1 cellular context compared by ENCODE assay signal in the genomic region with DNA sequence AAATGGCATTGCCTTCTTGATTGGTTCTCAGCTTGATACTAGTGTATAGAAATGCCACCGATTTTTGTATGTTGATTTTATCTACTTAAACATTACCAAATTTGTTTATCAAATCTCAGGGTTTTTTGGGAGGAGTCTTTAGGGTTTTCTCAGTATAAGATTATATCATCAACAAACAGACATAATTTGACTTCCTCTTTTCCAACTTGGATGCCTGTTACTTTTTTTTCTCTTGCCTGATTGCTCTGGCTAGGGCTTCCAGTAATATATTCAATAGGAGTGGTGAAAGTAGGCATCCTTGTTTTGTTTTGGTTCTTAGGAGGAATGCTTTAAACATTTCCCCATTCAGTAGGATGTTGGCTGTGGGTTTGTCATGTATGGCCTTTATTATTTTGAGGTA.
A peak's percentile ranks its signal among the peaks of the same experiment; 100 is the strongest.
TF ChIP-seq lines count a peak whose summit lies in the region.

No MANE protein-coding gene starts in this region.

TF ChIP-seq in K562, 482 proteins besides CTCF, POLR2A, EP300 and RAD21 (continued from another document):
- TF ChIP-seq, protein P1, sequence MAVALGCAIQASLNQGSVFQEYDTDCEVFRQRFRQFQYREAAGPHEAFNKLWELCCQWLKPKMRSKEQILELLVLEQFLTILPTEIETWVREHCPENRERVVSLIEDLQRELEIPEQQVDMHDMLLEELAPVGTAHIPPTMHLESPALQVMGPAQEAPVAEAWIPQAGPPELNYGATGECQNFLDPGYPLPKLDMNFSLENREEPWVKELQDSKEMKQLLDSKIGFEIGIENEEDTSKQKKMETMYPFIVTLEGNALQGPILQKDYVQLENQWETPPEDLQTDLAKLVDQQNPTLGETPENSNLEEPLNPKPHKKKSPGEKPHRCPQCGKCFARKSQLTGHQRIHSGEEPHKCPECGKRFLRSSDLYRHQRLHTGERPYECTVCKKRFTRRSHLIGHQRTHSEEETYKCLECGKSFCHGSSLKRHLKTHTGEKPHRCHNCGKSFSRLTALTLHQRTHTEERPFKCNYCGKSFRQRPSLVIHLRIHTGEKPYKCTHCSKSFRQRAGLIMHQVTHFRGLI (CRISPR knock-in tag; IDR thresholded peaks at IDR 0.05): no peak
- no peak for TF ChIP-seq CBX2 (IDR thresholded peaks at IDR 0.05; ENCODE audit: insufficient read depth, low read length, poor library complexity, severe bottlenecking)
- TF ChIP-seq TAL1 (IDR thresholded peaks at IDR 0.05): no peak
- no peak; the same call in 1 of the 2 replicates for TF ChIP-seq FOSL1 (tag; conservative IDR thresholded peaks at IDR 0.05)
- TF ChIP-seq ARID1B (IDR thresholded peaks at IDR 0.05): peak; percentile 57; the same call in 1 of the 2 replicates
- no peak for TF ChIP-seq LCOR (CRISPR knock-in tag; IDR thresholded peaks at IDR 0.05)
- TF ChIP-seq SMARCC2 (IDR thresholded peaks at IDR 0.05; ENCODE audit: low read depth): peak; percentile 55; the same call in 1 of the 2 replicates
- TF ChIP-seq ATF1 (CRISPR knock-in tag; IDR thresholded peaks at IDR 0.05): no peak
- no peak for TF ChIP-seq ATF1 (tag; IDR thresholded peaks at IDR 0.05)
- TF ChIP-seq ETV1 (tag; conservative IDR thresholded peaks at IDR 0.05; ENCODE audit: low read depth): no peak
- TF ChIP-seq LARP7 (IDR thresholded peaks at IDR 0.05): no peak
- TF ChIP-seq NCOA2 (IDR thresholded peaks at IDR 0.05; ENCODE audit: partially characterized antibody in 2 of 2): no peak
- peak; percentile 68; the same call in 1 of the 2 replicates for TF ChIP-seq ZNF384 (IDR thresholded peaks at IDR 0.05; ENCODE audit: low read depth, low read length)
- no peak for TF ChIP-seq ZNF121 (CRISPR knock-in tag; conservative IDR thresholded peaks at IDR 0.05)
- TF ChIP-seq TRIM28 (IDR thresholded peaks at IDR 0.05): no peak
- no peak for TF ChIP-seq ZNF764 (CRISPR knock-in tag; IDR thresholded peaks at IDR 0.05; ENCODE audit: low read depth)
- no peak for TF ChIP-seq ZNF717 (CRISPR knock-in tag; IDR thresholded peaks at IDR 0.05)
- no peak for TF ChIP-seq OTX1 (CRISPR knock-in tag; IDR thresholded peaks at IDR 0.05)
- TF ChIP-seq MCM7 (IDR thresholded peaks at IDR 0.05): no peak
- TF ChIP-seq TEAD4 (IDR thresholded peaks at IDR 0.05; ENCODE audit: low read length): peak; percentile 15; the same call in 1 of the 2 replicates
- no peak for TF ChIP-seq TEAD4 (CRISPR knock-in tag; IDR thresholded peaks at IDR 0.05; ENCODE audit: borderline replicate concordance)
- no peak for TF ChIP-seq SLC30A9 (CRISPR knock-in tag; IDR thresholded peaks at IDR 0.05)
- 0 out of 2 replicates have a peak, but pooled peaks have one; percentile 31 for TF ChIP-seq SMARCA4 (IDR thresholded peaks at IDR 0.05)
- no peak for TF ChIP-seq MED1 (CRISPR knock-in tag; IDR thresholded peaks at IDR 0.05; ENCODE audit: borderline replicate concordance)
- no peak for TF ChIP-seq NEUROD1 (IDR thresholded peaks at IDR 0.05; ENCODE audit: borderline replicate concordance, low read depth, low read length, partially characterized antibody)
- no peak for TF ChIP-seq CREM (IDR thresholded peaks at IDR 0.05; ENCODE audit: low read depth)
- TF ChIP-seq HMG20A (CRISPR knock-in tag; conservative IDR thresholded peaks at IDR 0.05): no peak
- TF ChIP-seq L3MBTL2 (IDR thresholded peaks at IDR 0.05): no peak
- no peak for TF ChIP-seq RHOXF2B (CRISPR knock-in tag; conservative IDR thresholded peaks at IDR 0.05)
- TF ChIP-seq, protein P2, sequence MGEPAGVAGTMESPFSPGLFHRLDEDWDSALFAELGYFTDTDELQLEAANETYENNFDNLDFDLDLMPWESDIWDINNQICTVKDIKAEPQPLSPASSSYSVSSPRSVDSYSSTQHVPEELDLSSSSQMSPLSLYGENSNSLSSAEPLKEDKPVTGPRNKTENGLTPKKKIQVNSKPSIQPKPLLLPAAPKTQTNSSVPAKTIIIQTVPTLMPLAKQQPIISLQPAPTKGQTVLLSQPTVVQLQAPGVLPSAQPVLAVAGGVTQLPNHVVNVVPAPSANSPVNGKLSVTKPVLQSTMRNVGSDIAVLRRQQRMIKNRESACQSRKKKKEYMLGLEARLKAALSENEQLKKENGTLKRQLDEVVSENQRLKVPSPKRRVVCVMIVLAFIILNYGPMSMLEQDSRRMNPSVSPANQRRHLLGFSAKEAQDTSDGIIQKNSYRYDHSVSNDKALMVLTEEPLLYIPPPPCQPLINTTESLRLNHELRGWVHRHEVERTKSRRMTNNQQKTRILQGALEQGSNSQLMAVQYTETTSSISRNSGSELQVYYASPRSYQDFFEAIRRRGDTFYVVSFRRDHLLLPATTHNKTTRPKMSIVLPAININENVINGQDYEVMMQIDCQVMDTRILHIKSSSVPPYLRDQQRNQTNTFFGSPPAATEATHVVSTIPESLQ (CRISPR knock-in tag; IDR thresholded peaks at IDR 0.05): no peak
- TF ChIP-seq ZFP36 (IDR thresholded peaks at IDR 0.05; ENCODE audit: low read depth, low read length, partially characterized antibody): no peak
- no peak for TF ChIP-seq GABPB1 (CRISPR knock-in tag; IDR thresholded peaks at IDR 0.05)
- TF ChIP-seq HDGF (IDR thresholded peaks at IDR 0.05): no peak
- no peak for TF ChIP-seq DPF2 (IDR thresholded peaks at IDR 0.05)
- TF ChIP-seq SMARCE1 (IDR thresholded peaks at IDR 0.05): peak; percentile 70; the same call in 1 of the 2 replicates
TF ChIP-seq in K562: peak in this region for 8.
